ENCODE assay signal across 1 cellular context in the genomic region with DNA sequence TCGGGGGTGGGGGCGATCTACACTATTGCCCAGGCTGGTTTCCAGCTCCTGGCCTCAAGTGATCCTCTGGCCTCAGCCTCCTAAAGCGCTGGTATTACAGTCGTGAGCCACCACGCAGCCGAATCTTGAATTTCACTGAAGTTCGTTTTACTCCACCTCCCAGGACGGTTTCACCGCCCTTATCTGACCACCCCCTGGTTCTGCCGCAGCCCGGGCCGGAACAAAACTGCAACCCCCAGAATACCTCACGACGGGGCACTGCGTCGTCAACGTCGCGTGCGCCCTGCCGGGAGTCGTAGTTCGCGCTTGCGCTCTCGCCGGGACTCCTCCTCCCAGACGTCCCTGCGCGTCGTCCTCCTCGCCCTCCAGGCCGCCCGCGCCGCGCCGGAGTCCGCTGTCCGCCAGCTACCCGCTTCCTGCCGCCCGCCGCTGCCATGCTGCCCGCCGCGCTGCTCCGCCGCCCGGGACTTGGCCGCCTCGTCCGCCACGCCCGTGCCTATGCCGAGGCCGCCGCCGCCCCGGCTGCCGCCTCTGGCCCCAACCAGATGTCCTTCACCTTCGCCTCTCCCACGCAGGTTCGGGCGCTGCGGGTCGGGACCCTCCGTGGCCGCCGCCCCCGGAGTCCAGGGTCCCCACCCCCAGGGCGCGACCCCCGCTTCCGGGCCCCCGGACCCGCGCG.
TF ChIP-seq lines count a peak whose summit lies in the region.

Gene ATP5F1D, plus strand, starts transcription at position 335 of the 679 bp plus-strand sequence. Its CDS starts 100 bp downstream, at position 435.

TF ChIP-seq in HEK293, 187 proteins besides CTCF, POLR2A, EP300 and RAD21 (continued from another document and continues in another):
- TF ChIP-seq, protein P1, sequence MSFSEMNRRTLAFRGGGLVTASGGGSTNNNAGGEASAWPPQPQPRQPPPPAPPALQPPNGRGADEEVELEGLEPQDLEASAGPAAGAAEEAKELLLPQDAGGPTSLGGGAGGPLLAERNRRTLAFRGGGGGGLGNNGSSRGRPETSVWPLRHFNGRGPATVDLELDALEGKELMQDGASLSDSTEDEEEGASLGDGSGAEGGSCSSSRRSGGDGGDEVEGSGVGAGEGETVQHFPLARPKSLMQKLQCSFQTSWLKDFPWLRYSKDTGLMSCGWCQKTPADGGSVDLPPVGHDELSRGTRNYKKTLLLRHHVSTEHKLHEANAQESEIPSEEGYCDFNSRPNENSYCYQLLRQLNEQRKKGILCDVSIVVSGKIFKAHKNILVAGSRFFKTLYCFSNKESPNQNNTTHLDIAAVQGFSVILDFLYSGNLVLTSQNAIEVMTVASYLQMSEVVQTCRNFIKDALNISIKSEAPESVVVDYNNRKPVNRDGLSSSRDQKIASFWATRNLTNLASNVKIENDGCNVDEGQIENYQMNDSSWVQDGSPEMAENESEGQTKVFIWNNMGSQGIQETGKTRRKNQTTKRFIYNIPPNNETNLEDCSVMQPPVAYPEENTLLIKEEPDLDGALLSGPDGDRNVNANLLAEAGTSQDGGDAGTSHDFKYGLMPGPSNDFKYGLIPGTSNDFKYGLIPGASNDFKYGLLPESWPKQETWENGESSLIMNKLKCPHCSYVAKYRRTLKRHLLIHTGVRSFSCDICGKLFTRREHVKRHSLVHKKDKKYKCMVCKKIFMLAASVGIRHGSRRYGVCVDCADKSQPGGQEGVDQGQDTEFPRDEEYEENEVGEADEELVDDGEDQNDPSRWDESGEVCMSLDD (tag by site-specific recombination; IDR thresholded peaks at IDR 0.05): 0 out of 2 replicates have a peak, but pooled peaks have one; percentile 36
- TF ChIP-seq ZNF561 (tag by site-specific recombination; IDR thresholded peaks at IDR 0.05; ENCODE audit: borderline replicate concordance): no peak
- peak; percentile 85 for TF ChIP-seq ZNF335 (tag by site-specific recombination; conservative IDR thresholded peaks at IDR 0.05)
- no peak for TF ChIP-seq IKZF3 (tag by site-specific recombination; IDR thresholded peaks at IDR 0.05)
- TF ChIP-seq ZSCAN30 (tag by site-specific recombination; IDR thresholded peaks at IDR 0.05): no peak
- TF ChIP-seq ZNF560 (tag by site-specific recombination; IDR thresholded peaks at IDR 0.05; ENCODE audit: borderline replicate concordance): no peak
- no peak for TF ChIP-seq BCL6B (tag by site-specific recombination; IDR thresholded peaks at IDR 0.05)
- TF ChIP-seq ZNF792 (tag by site-specific recombination; IDR thresholded peaks at IDR 0.05): no peak
- TF ChIP-seq ZNF610 (tag by site-specific recombination; IDR thresholded peaks at IDR 0.05; ENCODE audit: borderline replicate concordance): no peak
- TF ChIP-seq ZNF366 (tag by site-specific recombination; conservative IDR thresholded peaks at IDR 0.05): no peak
- TF ChIP-seq ZNF449 (tag by site-specific recombination; IDR thresholded peaks at IDR 0.05): no peak
- no peak for TF ChIP-seq KLF9 (tag by site-specific recombination; IDR thresholded peaks at IDR 0.05; ENCODE audit: low read depth)
- TF ChIP-seq WT1 (tag by site-specific recombination; IDR thresholded peaks at IDR 0.05): no peak; the same call in 1 of the 2 replicates
- TF ChIP-seq ZNF16 (tag by site-specific recombination; IDR thresholded peaks at IDR 0.05; ENCODE audit: low read depth): no peak
- peak; percentile 63 for TF ChIP-seq PRDM1 (tag by site-specific recombination; IDR thresholded peaks at IDR 0.05)
- TF ChIP-seq, protein P2, sequence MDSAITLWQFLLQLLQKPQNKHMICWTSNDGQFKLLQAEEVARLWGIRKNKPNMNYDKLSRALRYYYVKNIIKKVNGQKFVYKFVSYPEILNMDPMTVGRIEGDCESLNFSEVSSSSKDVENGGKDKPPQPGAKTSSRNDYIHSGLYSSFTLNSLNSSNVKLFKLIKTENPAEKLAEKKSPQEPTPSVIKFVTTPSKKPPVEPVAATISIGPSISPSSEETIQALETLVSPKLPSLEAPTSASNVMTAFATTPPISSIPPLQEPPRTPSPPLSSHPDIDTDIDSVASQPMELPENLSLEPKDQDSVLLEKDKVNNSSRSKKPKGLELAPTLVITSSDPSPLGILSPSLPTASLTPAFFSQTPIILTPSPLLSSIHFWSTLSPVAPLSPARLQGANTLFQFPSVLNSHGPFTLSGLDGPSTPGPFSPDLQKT (IDR thresholded peaks at IDR 0.05; ENCODE audit: borderline replicate concordance, low read depth, low read length): no peak
- no peak for TF ChIP-seq ZNF548 (tag by site-specific recombination; IDR thresholded peaks at IDR 0.05)
- TF ChIP-seq, protein P3, sequence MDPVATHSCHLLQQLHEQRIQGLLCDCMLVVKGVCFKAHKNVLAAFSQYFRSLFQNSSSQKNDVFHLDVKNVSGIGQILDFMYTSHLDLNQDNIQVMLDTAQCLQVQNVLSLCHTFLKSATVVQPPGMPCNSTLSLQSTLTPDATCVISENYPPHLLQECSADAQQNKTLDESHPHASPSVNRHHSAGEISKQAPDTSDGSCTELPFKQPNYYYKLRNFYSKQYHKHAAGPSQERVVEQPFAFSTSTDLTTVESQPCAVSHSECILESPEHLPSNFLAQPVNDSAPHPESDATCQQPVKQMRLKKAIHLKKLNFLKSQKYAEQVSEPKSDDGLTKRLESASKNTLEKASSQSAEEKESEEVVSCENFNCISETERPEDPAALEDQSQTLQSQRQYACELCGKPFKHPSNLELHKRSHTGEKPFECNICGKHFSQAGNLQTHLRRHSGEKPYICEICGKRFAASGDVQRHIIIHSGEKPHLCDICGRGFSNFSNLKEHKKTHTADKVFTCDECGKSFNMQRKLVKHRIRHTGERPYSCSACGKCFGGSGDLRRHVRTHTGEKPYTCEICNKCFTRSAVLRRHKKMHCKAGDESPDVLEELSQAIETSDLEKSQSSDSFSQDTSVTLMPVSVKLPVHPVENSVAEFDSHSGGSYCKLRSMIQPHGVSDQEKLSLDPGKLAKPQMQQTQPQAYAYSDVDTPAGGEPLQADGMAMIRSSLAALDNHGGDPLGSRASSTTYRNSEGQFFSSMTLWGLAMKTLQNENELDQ (tag by site-specific recombination; IDR thresholded peaks at IDR 0.05; ENCODE audit: low read depth): no peak
- TF ChIP-seq SP3 (tag by site-specific recombination; IDR thresholded peaks at IDR 0.05): peak; percentile 88
- no peak for TF ChIP-seq ZNF394 (tag by site-specific recombination; IDR thresholded peaks at IDR 0.05; ENCODE audit: borderline replicate concordance)
- no peak for TF ChIP-seq ZSCAN5A (tag by site-specific recombination; IDR thresholded peaks at IDR 0.05)
- TF ChIP-seq GLI4 (tag by site-specific recombination; IDR thresholded peaks at IDR 0.05): no peak
- no peak for TF ChIP-seq HOXA7 (CRISPR knock-in tag; IDR thresholded peaks at IDR 0.05; ENCODE audit: borderline replicate concordance)
- TF ChIP-seq ZNF341 (tag by site-specific recombination; IDR thresholded peaks at IDR 0.05; ENCODE audit: low read depth): peak; percentile 85
- TF ChIP-seq, protein P4, sequence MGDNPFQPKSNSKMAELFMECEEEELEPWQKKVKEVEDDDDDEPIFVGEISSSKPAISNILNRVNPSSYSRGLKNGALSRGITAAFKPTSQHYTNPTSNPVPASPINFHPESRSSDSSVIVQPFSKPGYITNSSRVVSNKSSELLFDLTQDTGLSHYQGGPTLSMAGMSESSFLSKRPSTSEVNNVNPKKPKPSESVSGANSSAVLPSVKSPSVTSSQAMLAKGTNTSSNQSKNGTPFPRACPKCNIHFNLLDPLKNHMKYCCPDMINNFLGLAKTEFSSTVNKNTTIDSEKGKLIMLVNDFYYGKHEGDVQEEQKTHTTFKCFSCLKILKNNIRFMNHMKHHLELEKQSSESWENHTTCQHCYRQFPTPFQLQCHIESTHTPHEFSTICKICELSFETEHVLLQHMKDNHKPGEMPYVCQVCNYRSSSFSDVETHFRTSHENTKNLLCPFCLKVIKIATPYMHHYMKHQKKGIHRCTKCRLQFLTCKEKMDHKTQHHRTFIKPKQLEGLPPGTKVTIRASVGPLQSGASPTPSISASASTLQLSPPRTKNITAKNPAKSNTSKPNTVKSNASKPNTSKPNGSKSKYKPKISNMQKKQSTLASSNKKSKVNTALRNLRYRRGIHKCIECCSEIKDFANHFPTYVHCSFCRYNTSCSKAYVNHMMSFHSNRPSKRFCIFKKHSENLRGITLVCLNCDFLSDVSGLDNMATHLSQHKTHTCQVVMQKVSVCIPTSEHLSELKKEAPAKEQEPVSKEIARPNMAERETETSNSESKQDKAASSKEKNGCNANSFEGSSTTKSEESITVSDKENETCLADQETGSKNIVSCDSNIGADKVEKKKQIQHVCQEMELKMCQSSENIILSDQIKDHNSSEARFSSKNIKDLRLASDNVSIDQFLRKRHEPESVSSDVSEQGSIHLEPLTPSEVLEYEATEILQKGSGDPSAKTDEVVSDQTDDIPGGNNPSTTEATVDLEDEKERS (tag by site-specific recombination; IDR thresholded peaks at IDR 0.05): no peak
- no peak for TF ChIP-seq ZNF239 (tag by site-specific recombination; IDR thresholded peaks at IDR 0.05)
- TF ChIP-seq, protein P5, sequence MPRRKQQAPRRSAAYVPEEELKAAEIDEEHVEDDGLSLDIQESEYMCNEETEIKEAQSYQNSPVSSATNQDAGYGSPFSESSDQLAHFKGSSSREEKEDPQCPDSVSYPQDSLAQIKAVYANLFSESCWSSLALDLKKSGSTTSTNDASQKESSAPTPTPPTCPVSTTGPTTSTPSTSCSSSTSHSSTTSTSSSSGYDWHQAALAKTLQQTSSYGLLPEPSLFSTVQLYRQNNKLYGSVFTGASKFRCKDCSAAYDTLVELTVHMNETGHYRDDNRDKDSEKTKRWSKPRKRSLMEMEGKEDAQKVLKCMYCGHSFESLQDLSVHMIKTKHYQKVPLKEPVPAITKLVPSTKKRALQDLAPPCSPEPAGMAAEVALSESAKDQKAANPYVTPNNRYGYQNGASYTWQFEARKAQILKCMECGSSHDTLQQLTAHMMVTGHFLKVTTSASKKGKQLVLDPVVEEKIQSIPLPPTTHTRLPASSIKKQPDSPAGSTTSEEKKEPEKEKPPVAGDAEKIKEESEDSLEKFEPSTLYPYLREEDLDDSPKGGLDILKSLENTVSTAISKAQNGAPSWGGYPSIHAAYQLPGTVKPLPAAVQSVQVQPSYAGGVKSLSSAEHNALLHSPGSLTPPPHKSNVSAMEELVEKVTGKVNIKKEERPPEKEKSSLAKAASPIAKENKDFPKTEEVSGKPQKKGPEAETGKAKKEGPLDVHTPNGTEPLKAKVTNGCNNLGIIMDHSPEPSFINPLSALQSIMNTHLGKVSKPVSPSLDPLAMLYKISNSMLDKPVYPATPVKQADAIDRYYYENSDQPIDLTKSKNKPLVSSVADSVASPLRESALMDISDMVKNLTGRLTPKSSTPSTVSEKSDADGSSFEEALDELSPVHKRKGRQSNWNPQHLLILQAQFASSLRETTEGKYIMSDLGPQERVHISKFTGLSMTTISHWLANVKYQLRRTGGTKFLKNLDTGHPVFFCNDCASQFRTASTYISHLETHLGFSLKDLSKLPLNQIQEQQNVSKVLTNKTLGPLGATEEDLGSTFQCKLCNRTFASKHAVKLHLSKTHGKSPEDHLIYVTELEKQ (tag by site-specific recombination; IDR thresholded peaks at IDR 0.05; ENCODE audit: borderline replicate concordance): no peak
- TF ChIP-seq ZNF433 (tag by site-specific recombination; IDR thresholded peaks at IDR 0.05; ENCODE audit: low read depth): no peak
- no peak for TF ChIP-seq ZNF624 (tag by site-specific recombination; IDR thresholded peaks at IDR 0.05)
- TF ChIP-seq ZNF596 (tag by site-specific recombination; IDR thresholded peaks at IDR 0.05): no peak
- TF ChIP-seq ZNF391 (tag by site-specific recombination; IDR thresholded peaks at IDR 0.05; ENCODE audit: borderline replicate concordance, low read depth): no peak
- no peak for TF ChIP-seq ZNF248 (tag by site-specific recombination; IDR thresholded peaks at IDR 0.05)
